In genomic region chr10:119500796-119501195, GRCh38 we compare ENCODE assay signal across 19 cellular contexts. TPM values are rescaled to one million over a fixed set of nuclear protein-coding genes. Genes with fewer than 3 reads are reported as not detected.
DNase-seq lines count a peak whose midpoint lies in the region; ATAC-seq and TF ChIP-seq lines count a peak whose summit lies in the region.
"Had no signal": no experiment of that assay in that cellular context is flagged by ENCODE, and none has a peak within 500 bp of the region (broad histone marks: within the 10 kb centered on the region; RNA-seq: fewer than 3 reads in every experiment).

No MANE protein-coding gene starts in this region.

- no peaks in the 10 kb centered on the region for H3K9me3 Mint-ChIP-seq in activated T-cell treated with anti-CD3 and anti-CD28 coated beads, Interleukin-2, amount 50 U/mL, for 24 hours
- H3K9me3 Mint-ChIP-seq in central memory CD8-positive, alpha-beta T cell: no peaks in the 10 kb centered on the region
- H3K9me3 Mint-ChIP-seq: activated CD4-positive, alpha-beta memory T cell treated with anti-CD3 and anti-CD28 coated beads, Interleukin-2, amount 10 ng/mL, durations not matched to agents 7 days and 5 days; activated T-helper 2 cell treated with anti-CD3 and anti-CD28 coated beads, Interferon-gamma antibody, Interleukin-2, Interleukin-4, amounts not matched to agents 10 μg/mL and 5 μg/mL and 100 μg/mL, durations not matched to agents 14 hours and 24 hours and 36 hours had no signal

- H3K4me1 Mint-ChIP-seq in activated T-cell treated with anti-CD3 and anti-CD28 coated beads, Interleukin-2, amount 50 U/mL, for 24 hours (ENCODE audit: low read depth): peaks cover 98% of the 10 kb centered on the region
- peaks cover 38% of the 10 kb centered on the region for H3K4me1 Mint-ChIP-seq in central memory CD8-positive, alpha-beta T cell

- H3K27ac ChIP-seq in spleen: peak overlapping the region in 3 of 8 donors; percentile 74 to 87 (median 78)
- no peak overlapping the region for H3K27ac ChIP-seq in right lobe of liver
- H3K27ac ChIP-seq: BLaER1, ovary, tibial artery had no signal

- H3K9me3 ChIP-seq in spleen (no peaks in the 10 kb centered on the region), right lobe of liver (no peaks in the 10 kb centered on the region)
- H3K9me3 ChIP-seq: BLaER1, ovary, sigmoid colon, tibial artery had no signal

- H3K27me3 ChIP-seq in spleen (replicated peaks in 1 of 7): no peaks in the 10 kb centered on the region
- H3K27me3 ChIP-seq in right lobe of liver: no peaks in the 10 kb centered on the region
- H3K27me3 ChIP-seq: BLaER1, ovary, sigmoid colon, tibial artery had no signal

- 77 to 91% (median 85%) methylated on average over 6 of the region's 6 CpGs for WGBS in spleen, 5 donors
- 60% methylated on average over 1 of the region's 6 CpGs for WGBS in right lobe of liver (ENCODE audit: insufficient coverage, low coverage, low lambda C conversion rate, missing lambda C conversion rate)

- H3K36me3 ChIP-seq in spleen (peaks cover 0 to 30% (median 2%) of the 10 kb centered on the region in 6 donors), right lobe of liver (no peaks in the 10 kb centered on the region)
- H3K36me3 ChIP-seq: ovary, tibial artery had no signal

- peak overlapping the region; percentile 99 for H3K27ac Mint-ChIP-seq in activated T-cell treated with anti-CD3 and anti-CD28 coated beads, Interleukin-2, amount 50 U/mL, for 24 hours
- peak overlapping the region; percentile 13 for H3K27ac Mint-ChIP-seq in central memory CD8-positive, alpha-beta T cell (ENCODE audit: low read depth)

- ATAC-seq in central memory CD8-positive, alpha-beta T cell (replicated peaks; ENCODE audit: extremely low read depth, poor library complexity, severe bottlenecking): no peak
- ATAC-seq in HG03565 (IDR thresholded peaks at IDR 0.05; ENCODE audit: unreplicated experiment): no peak
- no peak for ATAC-seq in right lobe of liver
- no peak for ATAC-seq in activated CD4-positive, CD25-positive, alpha-beta regulatory T cell treated with anti-CD3 and anti-CD28 coated beads, Interleukin-2, amount 50 U/mL, for 24 hours
- ATAC-seq: K562 had no signal

- peak overlapping the region; percentile 65 for H3K4me3 Mint-ChIP-seq in activated T-cell treated with anti-CD3 and anti-CD28 coated beads, Interleukin-2, amount 50 U/mL, for 24 hours
- no peak overlapping the region for H3K4me3 Mint-ChIP-seq in central memory CD8-positive, alpha-beta T cell
- H3K4me3 Mint-ChIP-seq: activated CD4-positive, alpha-beta memory T cell treated with anti-CD3 and anti-CD28 coated beads, Interleukin-2, amount 10 ng/mL, durations not matched to agents 7 days and 5 days had no signal

- intact Hi-C loops in spleen (cut with DNase I; ENCODE audit: low total_unique reads): no loop called here
- intact Hi-C loops in right lobe of liver (cut with DNase I): no loop called here

- H3K4me1 ChIP-seq in spleen (peaks cover 6 to 61% (median 26%) of the 10 kb centered on the region in 6 donors), right lobe of liver (no peaks in the 10 kb centered on the region)
- H3K4me1 ChIP-seq: tibial artery had no signal

- no peak overlapping the region for H3K4me3 ChIP-seq in spleen
- no peak overlapping the region for H3K4me3 ChIP-seq in right lobe of liver
- H3K4me3 ChIP-seq: BLaER1, K562, lung, ovary, sigmoid colon, tibial artery had no signal

- peaks cover 90% of the 10 kb centered on the region for H3K36me3 Mint-ChIP-seq in activated T-cell treated with anti-CD3 and anti-CD28 coated beads, Interleukin-2, amount 50 U/mL, for 24 hours (ENCODE audit: low read depth)
- peaks cover 21% of the 10 kb centered on the region for H3K36me3 Mint-ChIP-seq in central memory CD8-positive, alpha-beta T cell (ENCODE audit: insufficient read depth)

- TF ChIP-seq CTCF in spleen (IDR thresholded peaks at IDR 0.05 in 8 of 11, conservative IDR thresholded peaks at IDR 0.05 in 3 of 11): no peak
- TF ChIP-seq CTCF in right lobe of liver (IDR thresholded peaks at IDR 0.05): no peak

- DNase-seq in activated T-cell treated with anti-CD3 and anti-CD28 coated beads, Interleukin-2, amount 50 U/mL, for 24 hours: no peak
- DNase-seq in activated T-cell treated with anti-CD3 and anti-CD28 coated beads for 4 hours (no peak), NCI-H524 treated with DMSO at 0.1 percent for 48 hours (lab: John Stamatoyannopoulos, UW) (peak; percentile 19), spleen (peak; percentile 54), right lobe of liver (no peak)
- DNase-seq in central memory CD8-positive, alpha-beta T cell (ENCODE audit: low spot score in 2 of 2): no peak
- DNase-seq: activated CD4-positive, alpha-beta memory T cell treated with anti-CD3 and anti-CD28 coated beads, Interleukin-2, amount 10 ng/mL, durations not matched to agents 7 days and 5 days; aorta; NCI-H1694; ovary; SHP77 treated with DMSO at 0.1 percent for 48 hours; sigmoid colon; tibial artery had no signal

- no peak for TF ChIP-seq POLR2A in spleen (IDR thresholded peaks at IDR 0.05)
- TF ChIP-seq POLR2A in right lobe of liver (IDR thresholded peaks at IDR 0.05): no peak

- no peaks in the 10 kb centered on the region for H3K27me3 Mint-ChIP-seq in activated T-cell treated with anti-CD3 and anti-CD28 coated beads, Interleukin-2, amount 50 U/mL, for 24 hours
- H3K27me3 Mint-ChIP-seq in central memory CD8-positive, alpha-beta T cell: no peaks in the 10 kb centered on the region
- H3K27me3 Mint-ChIP-seq: activated CD4-positive, alpha-beta memory T cell treated with anti-CD3 and anti-CD28 coated beads, Interleukin-2, amount 10 ng/mL, durations not matched to agents 7 days and 5 days had no signal

RNA-seq across cellular contexts. Expression of gene RGS10, which starts 41.7 kb away (rescaled TPM):
- total RNA-seq in spleen (10 to 100 TPM; 29.1 to 74.1 (median 38.9) TPM), right lobe of liver (1 to 10 TPM in 5 of 6 experiments, under 1 TPM in 1; 0.95 to 5.2 (median 3.7) TPM)
- 100 to 1,000 TPM in 1 of 3 donors, 10 to 100 TPM in 2; 52.7 to 127 (median 92.9) TPM for polyA plus RNA-seq in spleen

Comparison
In these comparisons a context has a peak if more than half of its experiments do, and no peak if none do; other contexts are left out.
1. DNase-seq: peak in NCI-H524 treated with DMSO at 0.1 percent for 48 hours (single experiment) and spleen (single experiment); none in activated T-cell treated with anti-CD3 and anti-CD28 coated beads, Interleukin-2, amount 50 U/mL, for 24 hours (single experiment), activated T-cell treated with anti-CD3 and anti-CD28 coated beads for 4 hours (single experiment), central memory CD8-positive, alpha-beta T cell (0 of 2) and right lobe of liver (0 of 3).
2. RNA of gene RGS10, which starts 41.7 kb away (total RNA-seq): 29.1 to 74.1 TPM in spleen; 0.95 to 5.2 TPM in right lobe of liver; every median in the first group is over 4 times any median in the second.